9 cellular contexts compared by ENCODE assay signal in genomic region chr15:75029378-75030022, GRCh38. TPM values are rescaled to one million over a fixed set of nuclear protein-coding genes. Genes with fewer than 3 reads are reported as not detected.
DNase-seq lines count a peak whose midpoint lies in the region; ATAC-seq, FAIRE-seq and TF ChIP-seq lines count a peak whose summit lies in the region.
"Had no signal": no experiment of that assay in that cellular context is flagged by ENCODE, and none has a peak within 500 bp of the region (broad histone marks: within the 10 kb centered on the region; RNA-seq: fewer than 3 reads in every experiment).

No MANE protein-coding gene starts in this region.

- no peaks in the 10 kb centered on the region for H3K36me3 ChIP-seq in kidney (ENCODE audit: control insufficient read depth in 1 of 2, insufficient read depth in 2 of 2, low read length in 2 of 2)

- TF ChIP-seq CTCF in kidney (IDR thresholded peaks at IDR 0.05; ENCODE audit: borderline replicate concordance, extremely low read depth, insufficient read depth), result peak; percentile 98

- no peaks in the 10 kb centered on the region for H3K9me3 ChIP-seq in kidney (ENCODE audit: control insufficient read depth in 1 of 2, low read length in 2 of 2)

- FAIRE-seq in kidney (lab: Jason Lieb, UNC), result no peak
- FAIRE-seq: islet of Langerhans had no signal

- DNase-seq in DMS153 (lab: John Stamatoyannopoulos, UW) (peak; percentile 10), NCI-H345 treated with DMSO at 0.1 percent for 48 hours (lab: John Stamatoyannopoulos, UW; ENCODE audit: unreplicated experiment) (peak; percentile 7), caudate nucleus (lab: John Stamatoyannopoulos, UW) (peak; percentile 26 to 95 (median 75)), kidney (peak; percentile 96)
- peak; percentile 80 for DNase-seq in activated CD4-positive, alpha-beta T cell treated with anti-CD3 and anti-CD28 coated beads for 1 hour
- DNase-seq in stimulated activated CD4-positive, alpha-beta T cell treated with anti-CD3 and anti-CD28 coated beads, Interleukin-15, amount 100 ng/mL, for 1 hour (ENCODE audit: low read depth in 1 of 2, low spot score in 1 of 2), result peak; percentile 77 to 80

- no peak overlapping the region for H3K4me3 ChIP-seq in kidney (ENCODE audit: low read length in 2 of 2)

- intact Hi-C loops in kidney (cut with DNase I), result loop anchor here (5.0 kb wide), 1 partner anchor 178 kb away; no protein-coding TSS in a partner anchor

- H3K4me1 ChIP-seq in kidney (ENCODE audit: control insufficient read depth in 1 of 2, insufficient read depth in 1 of 2, low read depth in 1 of 2, low read length in 2 of 2), result peaks cover 7 to 24% of the 10 kb centered on the region in 2 donors

- H3K9ac ChIP-seq in kidney (ENCODE audit: low read length in 2 of 2), result peak overlapping the region in 1 of 2 donors; percentile 66

- peak; percentile 68 for ATAC-seq in HG02759 (IDR thresholded peaks at IDR 0.05; ENCODE audit: unreplicated experiment)
- no peak for ATAC-seq in HG02642 (IDR thresholded peaks at IDR 0.05; ENCODE audit: poor library complexity, unreplicated experiment)

- H3K27ac ChIP-seq in caudate nucleus (ENCODE audit: low read depth, low read length), result peak overlapping the region; percentile 60
- H3K27ac ChIP-seq in kidney (ENCODE audit: low read depth in 2 of 2, low read length in 2 of 2), result peak overlapping the region; percentile 68 to 71

RNA-seq across cellular contexts. Expression of gene PPCDC, which starts 6.1 kb away (rescaled TPM):
- total RNA-seq in kidney, result 16.3 TPM
- polyA plus RNA-seq in kidney (ENCODE audit: insufficient read depth, low read depth, low replicate concordance), result 25.3 TPM

RNA-seq across cellular contexts. Expression of gene SCAMP5, which starts 34.1 kb away (rescaled TPM):
- 13.4 TPM for total RNA-seq in kidney
- polyA plus RNA-seq in kidney (ENCODE audit: insufficient read depth, low read depth, low replicate concordance), result 29.5 TPM

Comparison
In these comparisons a context has a peak if more than half of its experiments do, and no peak if none do; other contexts are left out.
1. DNase-seq: peak in every context shown above with its lines; median percentile 96 in kidney; 80 in activated CD4-positive, alpha-beta T cell treated with anti-CD3 and anti-CD28 coated beads for 1 hour; 78 in stimulated activated CD4-positive, alpha-beta T cell treated with anti-CD3 and anti-CD28 coated beads, Interleukin-15, amount 100 ng/mL, for 1 hour; 75 in caudate nucleus; 10 in DMS153; 7 in NCI-H345 treated with DMSO at 0.1 percent for 48 hours.